27 cellular contexts compared by ENCODE assay signal in the genomic region with DNA sequence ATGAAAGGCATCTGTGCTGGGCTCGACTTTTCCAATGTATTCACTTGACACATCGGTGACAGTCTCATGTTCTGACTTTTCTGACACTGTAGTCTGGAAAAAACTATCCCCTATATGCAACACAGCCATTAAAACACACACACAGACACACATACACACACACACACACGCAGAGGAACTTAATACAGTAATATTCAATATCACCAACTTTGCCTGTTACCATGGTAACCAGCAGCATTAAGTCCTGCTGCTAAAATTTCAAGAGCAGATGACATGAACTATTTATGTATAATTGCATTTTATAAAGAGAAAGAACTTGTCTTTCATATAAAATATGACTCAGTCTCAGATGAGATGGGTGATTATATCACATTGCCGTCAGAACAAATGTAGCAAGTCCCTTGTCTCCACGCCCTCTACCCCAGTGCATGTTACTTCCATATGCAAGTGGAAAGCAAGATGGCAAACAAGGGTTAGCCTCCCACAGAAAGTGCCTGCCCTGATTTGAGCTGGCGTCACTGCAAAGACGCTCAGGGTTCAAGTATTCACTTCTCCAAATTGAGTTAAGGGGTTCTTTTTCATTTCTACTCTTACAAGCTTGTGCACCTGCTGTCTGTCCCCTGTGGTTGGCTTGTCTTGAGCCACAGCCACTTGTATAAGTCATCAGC.
"Had no signal": no experiment of that assay in that cellular context is flagged by ENCODE, and none has a peak within 500 bp of the region (broad histone marks: within the 10 kb centered on the region; RNA-seq: fewer than 3 reads in every experiment).

No MANE protein-coding gene starts in this region.

- H3K9ac ChIP-seq: SK-N-SH had no signal

- ATAC-seq: activated naive CD8-positive, alpha-beta T cell treated with anti-CD3 and anti-CD28 coated beads, Interleukin-2, amount 50 U/mL, for 24 hours; PC-3; WTC11 had no signal

- H3K27me3 ChIP-seq: brain microvascular endothelial cell, Peyer's patch, SJSA1 had no signal

- H3K9me3 ChIP-seq: Peyer's patch, SJSA1, SK-N-SH had no signal

- H3K4me1 ChIP-seq: Peyer's patch had no signal

- H3K4me2 ChIP-seq: SK-N-SH had no signal

- DNase-seq: activated CD4-positive, alpha-beta memory T cell treated with anti-CD3 and anti-CD28 coated beads for 36 hours; activated CD4-positive, alpha-beta T cell treated with anti-CD3 and anti-CD28 coated beads for 4 hours; activated CD4-positive, alpha-beta T cell treated with anti-CD3 and anti-CD28 coated beads, Interleukin-2, amount 50 U/mL, for 1 hour; activated CD4-positive, CD25-positive, alpha-beta regulatory T cell treated with anti-CD3 and anti-CD28 coated beads, Interleukin-2, amount 50 U/mL, for 72 hours; activated CD8-positive, alpha-beta memory T cell treated with anti-CD3 and anti-CD28 coated beads, Interleukin-2, amount 50 U/mL, for 4 hours; activated effector memory CD4-positive, alpha-beta T cell treated with Interleukin-2 at 50 U/mL for 16 hours; activated naive CD4-positive, alpha-beta T cell treated with anti-CD3 and anti-CD28 coated beads, Interleukin-2, amount 10 ng/mL, durations not matched to agents 7 days and 5 days; activated naive CD8-positive, alpha-beta T cell treated with anti-CD3 and anti-CD28 coated beads, Interleukin-2, amount 50 U/mL, for 24 hours; activated T-cell treated with anti-CD3 and anti-CD28 coated beads, Interleukin-2, amount 50 U/mL, for 48 hours; brain microvascular endothelial cell; NCI-H1092 treated with DMSO at 0.1 percent for 48 hours; NCI-H1417 treated with DMSO at 0.1 percent for 48 hours; NCI-H187 treated with DMSO at 0.1 percent for 48 hours; NCI-H2081; NCI-H2171 treated with DMSO at 0.1 percent for 48 hours; NCI-H2227 treated with DMSO at 0.1 percent for 48 hours; NCI-H446; NCI-H510A treated with DMSO at 0.1 percent for 48 hours; NCI-H526 treated with DMSO at 0.1 percent for 48 hours; NCI-H82; PC-3; Peyer's patch; RPMI8226; SHP77 treated with DMSO at 0.1 percent for 48 hours; SK-N-SH had no signal

- H3K27ac ChIP-seq: brain microvascular endothelial cell, Peyer's patch, SJSA1 had no signal

- H3K4me3 ChIP-seq: Peyer's patch, SJSA1 had no signal

- H3K9me2 ChIP-seq: SK-N-SH had no signal

- H3K36me3 ChIP-seq: brain microvascular endothelial cell, Peyer's patch, SJSA1 had no signal
